ENCODE assay signal across 20 cellular contexts in genomic region chr10:86951184-86951761, GRCh38. TPM values are rescaled to one million over a fixed set of nuclear protein-coding genes. Genes with fewer than 3 reads are reported as not detected.
"Had no signal": no experiment of that assay in that cellular context is flagged by ENCODE, and none has a peak within 500 bp of the region (broad histone marks: within the 10 kb centered on the region; RNA-seq: fewer than 3 reads in every experiment).

No MANE protein-coding gene starts in this region.

- H3K27ac ChIP-seq: pancreas, thyroid gland had no signal

- H3K4me3 Mint-ChIP-seq: activated CD8-positive, alpha-beta T cell treated with anti-CD3 and anti-CD28 coated beads, Interleukin-2, amount 10 ng/mL, durations not matched to agents 7 days and 5 days; brain; nephron progenitor cell had no signal

- H3K27ac Mint-ChIP-seq: brain, nephron progenitor cell had no signal

- H3K9me3 ChIP-seq: pancreas, thyroid gland had no signal

- DNase-seq: activated CD4-positive, alpha-beta T cell treated with anti-CD3 and anti-CD28 coated beads for 1 hour; activated CD8-positive, alpha-beta memory T cell treated with anti-CD3 and anti-CD28 coated beads, Interleukin-2, amount 50 U/mL, for 48 hours; activated CD8-positive, alpha-beta T cell treated with anti-CD3 and anti-CD28 coated beads, Interleukin-2, amount 10 ng/mL, durations not matched to agents 7 days and 5 days; amniotic stem cell; dermis blood vessel endothelial cell; esophagus squamous epithelium; foreskin fibroblast; mesenchymal stem cell; nephron progenitor cell; SIG-M5; stimulated activated CD4-positive, alpha-beta T cell treated with anti-CD3 and anti-CD28 coated beads, Interleukin-4, amount 100 ng/mL, for 1 hour; stimulated activated CD8-positive, alpha-beta memory T cell treated with anti-CD3 and anti-CD28 coated beads, Interleukin-4, amount 100 ng/mL, for 48 hours; stimulated activated naive CD8-positive, alpha-beta T cell treated with anti-CD3 and anti-CD28 coated beads, Interleukin-15, Interleukin-2, amounts not matched to agents 100 U/mL and 50 U/mL, for 24 hours; T-helper 9 cell; thyroid gland had no signal

- H3K27me3 ChIP-seq: esophagus squamous epithelium, pancreas, thyroid gland had no signal

- H3K4me1 ChIP-seq: pancreas had no signal

- H3K36me3 ChIP-seq: esophagus squamous epithelium, pancreas, thyroid gland had no signal

- H3K4me3 ChIP-seq: esophagus squamous epithelium, pancreas, thyroid gland had no signal

- ATAC-seq: activated CD8-positive, alpha-beta T cell treated with anti-CD3 and anti-CD28 coated beads, Interleukin-2, amount 10 ng/mL, durations not matched to agents 7 days and 5 days; left lobe of liver; pancreas; stimulated activated naive CD8-positive, alpha-beta T cell treated with anti-CD3 and anti-CD28 coated beads, Interleukin-15, Interleukin-2, amounts not matched to agents 100 U/mL and 50 U/mL, for 24 hours had no signal

RNA-seq across cellular contexts. Expression of gene MMRN2, which starts 6.1 kb away (rescaled TPM):
- total RNA-seq: activated CD8-positive, alpha-beta T cell treated with anti-CD3 and anti-CD28 coated beads, Interleukin-2, amount 10 ng/mL, durations not matched to agents 7 days and 5 days; activated naive CD4-positive, alpha-beta T cell treated with anti-CD3 and anti-CD28 coated beads, Interleukin-2, amount 50 U/mL, for 72 hours had no signal

RNA-seq across cellular contexts. Expression of gene SNCG, which starts 7.1 kb away (rescaled TPM):
- total RNA-seq: activated CD8-positive, alpha-beta T cell treated with anti-CD3 and anti-CD28 coated beads, Interleukin-2, amount 10 ng/mL, durations not matched to agents 7 days and 5 days had no signal

RNA-seq across cellular contexts. Expression of gene ADIRF, which starts 17.0 kb away (rescaled TPM):
- total RNA-seq: activated CD8-positive, alpha-beta T cell treated with anti-CD3 and anti-CD28 coated beads, Interleukin-2, amount 10 ng/mL, durations not matched to agents 7 days and 5 days; activated naive CD4-positive, alpha-beta T cell treated with anti-CD3 and anti-CD28 coated beads, Interleukin-2, amount 50 U/mL, for 72 hours; renal cortical epithelial cell had no signal
